In genomic region chr6:119071576-119071975, GRCh38 we compare ENCODE assay signal across 32 cellular contexts.
"Had no signal": no experiment of that assay in that cellular context is flagged by ENCODE, and none has a peak within 500 bp of the region (broad histone marks: within the 10 kb centered on the region; RNA-seq: fewer than 3 reads in every experiment).

No MANE protein-coding gene starts in this region.

- H3K27me3 ChIP-seq: esophagus squamous epithelium, gastroesophageal sphincter had no signal

- DNase-seq: activated B cell treated with CpG ODN at 0.5 μM for 24 hours; activated CD4-positive, alpha-beta T cell treated with anti-CD3 and anti-CD28 coated beads for 48 hours; activated CD4-positive, alpha-beta T cell treated with anti-CD3 and anti-CD28 coated beads, Interleukin-2, amount 50 U/mL, for 1 hour; activated CD4-positive, alpha-beta T cell treated with anti-CD3 and anti-CD28 coated beads, Interleukin-2, amount 50 U/mL, for 48 hours; activated CD8-positive, alpha-beta memory T cell treated with anti-CD3 and anti-CD28 coated beads, Interleukin-2, amount 10 ng/mL, durations not matched to agents 7 days and 5 days; activated CD8-positive, alpha-beta memory T cell treated with anti-CD3 and anti-CD28 coated beads, Interleukin-2, amount 50 U/mL, for 4 hours; activated CD8-positive, alpha-beta T cell treated with anti-CD3 and anti-CD28 coated beads for 36 hours; activated effector memory CD4-positive, alpha-beta T cell treated with anti-CD3 and anti-CD28 coated beads, Interleukin-2, amount 50 U/mL, for 16 hours; activated naive CD4-positive, alpha-beta T cell treated with anti-CD3 and anti-CD28 coated beads, Interleukin-2, amount 10 ng/mL, durations not matched to agents 7 days and 5 days; activated naive CD8-positive, alpha-beta T cell treated with anti-CD3 and anti-CD28 coated beads, Interleukin-2, amount 10 ng/mL, durations not matched to agents 7 days and 5 days; activated T-cell treated with anti-CD3 and anti-CD28 coated beads, Interleukin-2, amount 50 U/mL, for 1 hour; activated T-cell treated with anti-CD3 and anti-CD28 coated beads, Interleukin-2, amount 50 U/mL, for 48 hours; amniotic stem cell; anterior cingulate cortex; brain microvascular endothelial cell; dermis blood vessel endothelial cell; effector CD4-positive, alpha-beta T cell; effector memory CD8-positive, alpha-beta T cell; esophagus squamous epithelium; foreskin melanocyte; T-helper 1 cell; T-helper 17 cell; T1000; WERI-Rb-1 had no signal

- FAIRE-seq: astrocyte, bronchial epithelial cell, endometrium, endothelial cell of umbilical vein had no signal

- H3K36me3 ChIP-seq: brain microvascular endothelial cell, esophagus squamous epithelium, gastroesophageal sphincter, WERI-Rb-1 had no signal

- H3K27ac ChIP-seq: brain microvascular endothelial cell, coronary artery, epithelial cell of prostate, esophagus squamous epithelium, gastroesophageal sphincter, WERI-Rb-1 had no signal

- H3K9me3 ChIP-seq: esophagus squamous epithelium, gastroesophageal sphincter had no signal

- H3K4me3 ChIP-seq: coronary artery, esophagus squamous epithelium, gastroesophageal sphincter had no signal

- ATAC-seq: activated CD8-positive, alpha-beta memory T cell treated with anti-CD3 and anti-CD28 coated beads, Interleukin-2, amount 10 ng/mL, durations not matched to agents 7 days and 5 days; activated CD8-positive, alpha-beta T cell treated with anti-CD3 and anti-CD28 coated beads for 36 hours; activated naive CD4-positive, alpha-beta T cell treated with anti-CD3 and anti-CD28 coated beads, Interleukin-2, amount 50 U/mL, for 72 hours; effector memory CD8-positive, alpha-beta T cell; gastroesophageal sphincter; T-helper 17 cell had no signal
